ENCODE assay signal across 33 cellular contexts in the genomic region with DNA sequence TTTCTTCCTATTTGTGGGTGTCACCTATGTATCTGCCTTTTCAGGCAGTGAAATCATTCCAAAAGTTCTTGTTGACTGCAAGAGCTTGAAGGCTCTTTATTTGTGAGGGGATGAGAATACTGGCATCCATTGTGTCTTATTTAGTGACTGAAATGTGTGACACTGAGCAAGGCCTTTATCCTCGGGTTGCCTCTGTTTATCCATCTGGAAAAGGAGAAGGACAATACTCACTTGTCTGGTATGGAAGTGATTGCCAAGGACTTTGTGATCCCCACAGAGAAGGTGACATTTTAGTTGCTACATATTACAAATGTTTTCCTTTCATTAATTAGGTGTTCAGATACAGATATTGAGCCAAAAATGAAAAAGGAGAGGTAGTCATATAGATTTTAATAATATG.
A peak's percentile ranks its signal among the peaks of the same experiment; 100 is the strongest.
DNase-seq lines count a peak whose midpoint lies in the region; ATAC-seq and TF ChIP-seq lines count a peak whose summit lies in the region.
"Had no signal": no experiment of that assay in that cellular context is flagged by ENCODE, and none has a peak within 500 bp of the region (broad histone marks: within the 10 kb centered on the region; RNA-seq: fewer than 3 reads in every experiment).

No MANE protein-coding gene starts in this region.

- H3K27ac ChIP-seq in angular gyrus (ENCODE audit: low read depth, low read length), result peak overlapping the region; percentile 78
- H3K27ac ChIP-seq: foreskin keratinocyte, testis had no signal

- H3K9me3 Mint-ChIP-seq in CD14-positive monocyte, result peaks cover 0 to 2% (median 0%) of the 10 kb centered on the region in 7 donors
- H3K9me3 Mint-ChIP-seq in stimulated activated naive CD8-positive, alpha-beta T cell treated with anti-CD3 and anti-CD28 coated beads, Interleukin-15, amount 100 ng/mL, for 72 hours, result no peaks in the 10 kb centered on the region
- H3K9me3 Mint-ChIP-seq: activated naive CD8-positive, alpha-beta T cell treated with anti-CD3 and anti-CD28 coated beads, Interleukin-2, amount 50 U/mL, for 24 hours; activated T-cell treated with anti-CD3 and anti-CD28 coated beads, Interleukin-2, amount 50 U/mL, for 4 hours; memory B cell; stimulated activated naive B cell treated with anti-CD40 and anti-IgM and Interleukin-4, amounts not matched to agents 10 μg/mL and 1 μg/mL and 100 μg/mL, for 72 hours had no signal

- peak overlapping the region in 5 of 7 donors; percentile 13 to 98 (median 91) for H3K27ac Mint-ChIP-seq in CD14-positive monocyte
- H3K27ac Mint-ChIP-seq in stimulated activated naive CD8-positive, alpha-beta T cell treated with anti-CD3 and anti-CD28 coated beads, Interleukin-15, amount 100 ng/mL, for 72 hours, result no peak overlapping the region
- H3K27ac Mint-ChIP-seq: activated CD8-positive, alpha-beta memory T cell treated with anti-CD3 and anti-CD28 coated beads, Interleukin-2, amount 10 ng/mL, durations not matched to agents 7 days and 5 days; activated naive CD8-positive, alpha-beta T cell treated with anti-CD3 and anti-CD28 coated beads, Interleukin-2, amount 50 U/mL, for 24 hours; memory B cell; stimulated activated naive B cell treated with anti-CD40 and anti-IgM and Interleukin-4, amounts not matched to agents 10 μg/mL and 1 μg/mL and 100 μg/mL, for 72 hours had no signal

- peaks cover 36% of the 10 kb centered on the region for H3K4me1 Mint-ChIP-seq in CD14-positive monocyte
- no peaks in the 10 kb centered on the region for H3K4me1 Mint-ChIP-seq in stimulated activated naive CD8-positive, alpha-beta T cell treated with anti-CD3 and anti-CD28 coated beads, Interleukin-15, amount 100 ng/mL, for 72 hours
- H3K4me1 Mint-ChIP-seq: activated CD8-positive, alpha-beta memory T cell treated with anti-CD3 and anti-CD28 coated beads, Interleukin-2, amount 10 ng/mL, durations not matched to agents 7 days and 5 days; activated naive CD8-positive, alpha-beta T cell treated with anti-CD3 and anti-CD28 coated beads, Interleukin-2, amount 50 U/mL, for 24 hours; memory B cell; stimulated activated naive B cell treated with anti-CD40 and anti-IgM and Interleukin-4, amounts not matched to agents 10 μg/mL and 1 μg/mL and 100 μg/mL, for 72 hours had no signal

- no peak for DNase-seq in CD14-positive monocyte (ENCODE audit: low spot score)
- peak; percentile 36 to 87 for DNase-seq in hippocampal formation (lab: John Stamatoyannopoulos, UW)
- DNase-seq in sciatic nerve (ENCODE audit: low spot score), result no peak
- DNase-seq in activated gamma-delta T cell (lab: John Stamatoyannopoulos, UW), result no peak
- DNase-seq in stimulated activated naive CD8-positive, alpha-beta T cell treated with anti-CD3 and anti-CD28 coated beads, Interleukin-15, amount 100 ng/mL, for 72 hours, result no peak
- DNase-seq: ACHN; activated CD4-positive, alpha-beta T cell treated with anti-CD3 and anti-CD28 coated beads, Interleukin-2, amount 50 U/mL, for 4 hours; activated CD8-positive, alpha-beta memory T cell treated with anti-CD3 and anti-CD28 coated beads, Interleukin-2, amount 10 ng/mL, durations not matched to agents 7 days and 5 days; activated naive CD4-positive, alpha-beta T cell; activated naive CD8-positive, alpha-beta T cell treated with anti-CD3 and anti-CD28 coated beads, Interleukin-2, amount 50 U/mL, for 24 hours; activated T-cell treated with anti-CD3 and anti-CD28 coated beads, Interleukin-2, amount 50 U/mL, for 4 hours; BE2C; central memory CD4-positive, alpha-beta T cell; dermis blood vessel endothelial cell; EL; esophagus squamous epithelium; foreskin keratinocyte; H7; Karpas-422; left cardiac atrium; NCI-H1436; NCI-H2081 treated with DMSO at 0.1 percent for 48 hours; NCI-H226; NCI-H526 treated with DMSO at 0.1 percent for 48 hours; NK-92 treated with Interleukin-12 subunit alpha and Interleukin-12 subunit beta, amount 100 ng/mL, for 24 hours; SHP77; stimulated activated naive B cell treated with anti-CD40 and anti-IgM and Interleukin-4, amounts not matched to agents 10 μg/mL and 1 μg/mL and 100 μg/mL, for 72 hours; T-helper 2 cell; testis had no signal

- intact Hi-C loops in CD14-positive monocyte (cut with micrococcal nuclease), result no loop called here
- intact Hi-C loops in sciatic nerve (cut with DNase I), result no loop called here

- no peak overlapping the region for H3K4me3 Mint-ChIP-seq in CD14-positive monocyte
- H3K4me3 Mint-ChIP-seq in stimulated activated naive CD8-positive, alpha-beta T cell treated with anti-CD3 and anti-CD28 coated beads, Interleukin-15, amount 100 ng/mL, for 72 hours, result no peak overlapping the region
- H3K4me3 Mint-ChIP-seq: activated CD8-positive, alpha-beta memory T cell treated with anti-CD3 and anti-CD28 coated beads, Interleukin-2, amount 10 ng/mL, durations not matched to agents 7 days and 5 days; activated naive CD8-positive, alpha-beta T cell treated with anti-CD3 and anti-CD28 coated beads, Interleukin-2, amount 50 U/mL, for 24 hours; activated T-cell treated with anti-CD3 and anti-CD28 coated beads, Interleukin-2, amount 50 U/mL, for 4 hours; memory B cell; stimulated activated naive B cell treated with anti-CD40 and anti-IgM and Interleukin-4, amounts not matched to agents 10 μg/mL and 1 μg/mL and 100 μg/mL, for 72 hours had no signal

- peak; percentile 79 for ATAC-seq in sciatic nerve
- no peak for ATAC-seq in stimulated activated naive CD8-positive, alpha-beta T cell treated with anti-CD3 and anti-CD28 coated beads, Interleukin-15, amount 100 ng/mL, for 72 hours
- no peak for ATAC-seq in HG03354 (IDR thresholded peaks at IDR 0.05; ENCODE audit: poor library complexity, severe bottlenecking, unreplicated experiment)
- ATAC-seq: activated CD8-positive, alpha-beta memory T cell treated with anti-CD3 and anti-CD28 coated beads, Interleukin-2, amount 10 ng/mL, durations not matched to agents 7 days and 5 days; activated naive CD8-positive, alpha-beta T cell treated with anti-CD3 and anti-CD28 coated beads, Interleukin-2, amount 50 U/mL, for 24 hours; activated T-cell treated with anti-CD3 and anti-CD28 coated beads, Interleukin-2, amount 50 U/mL, for 4 hours; foreskin keratinocyte; GM12878; left cardiac atrium; stimulated activated naive B cell treated with anti-CD40 and anti-IgM and Interleukin-4, amounts not matched to agents 10 μg/mL and 1 μg/mL and 100 μg/mL, for 72 hours had no signal

- no peak for TF ChIP-seq CTCF in CD14-positive monocyte (IDR thresholded peaks at IDR 0.05)

- H3K27me3 Mint-ChIP-seq in CD14-positive monocyte (ENCODE audit: low read depth in 3 of 3), result no peaks in the 10 kb centered on the region
- no peaks in the 10 kb centered on the region for H3K27me3 Mint-ChIP-seq in stimulated activated naive CD8-positive, alpha-beta T cell treated with anti-CD3 and anti-CD28 coated beads, Interleukin-15, amount 100 ng/mL, for 72 hours
- H3K27me3 Mint-ChIP-seq: activated CD8-positive, alpha-beta memory T cell treated with anti-CD3 and anti-CD28 coated beads, Interleukin-2, amount 10 ng/mL, durations not matched to agents 7 days and 5 days; activated naive CD8-positive, alpha-beta T cell treated with anti-CD3 and anti-CD28 coated beads, Interleukin-2, amount 50 U/mL, for 24 hours; memory B cell; stimulated activated naive B cell treated with anti-CD40 and anti-IgM and Interleukin-4, amounts not matched to agents 10 μg/mL and 1 μg/mL and 100 μg/mL, for 72 hours had no signal

- peaks cover 13 to 15% of the 10 kb centered on the region in 2 donors for H3K36me3 Mint-ChIP-seq in CD14-positive monocyte
- H3K36me3 Mint-ChIP-seq: activated CD8-positive, alpha-beta memory T cell treated with anti-CD3 and anti-CD28 coated beads, Interleukin-2, amount 10 ng/mL, durations not matched to agents 7 days and 5 days; memory B cell; stimulated activated naive B cell treated with anti-CD40 and anti-IgM and Interleukin-4, amounts not matched to agents 10 μg/mL and 1 μg/mL and 100 μg/mL, for 72 hours had no signal

Comparison
In these comparisons a context has a peak if more than half of its experiments do, and no peak if none do; other contexts are left out.
1. DNase-seq: peak in hippocampal formation (2 of 2); none in CD14-positive monocyte (single experiment), sciatic nerve (single experiment), activated gamma-delta T cell (single experiment) and stimulated activated naive CD8-positive, alpha-beta T cell treated with anti-CD3 and anti-CD28 coated beads, Interleukin-15, amount 100 ng/mL, for 72 hours (0 of 2).
2. H3K27ac Mint-ChIP-seq: peak in CD14-positive monocyte (5 of 7); none in stimulated activated naive CD8-positive, alpha-beta T cell treated with anti-CD3 and anti-CD28 coated beads, Interleukin-15, amount 100 ng/mL, for 72 hours (0 of 2).